Comparison of ENCODE assay signal across 24 cellular contexts in the genomic region with DNA sequence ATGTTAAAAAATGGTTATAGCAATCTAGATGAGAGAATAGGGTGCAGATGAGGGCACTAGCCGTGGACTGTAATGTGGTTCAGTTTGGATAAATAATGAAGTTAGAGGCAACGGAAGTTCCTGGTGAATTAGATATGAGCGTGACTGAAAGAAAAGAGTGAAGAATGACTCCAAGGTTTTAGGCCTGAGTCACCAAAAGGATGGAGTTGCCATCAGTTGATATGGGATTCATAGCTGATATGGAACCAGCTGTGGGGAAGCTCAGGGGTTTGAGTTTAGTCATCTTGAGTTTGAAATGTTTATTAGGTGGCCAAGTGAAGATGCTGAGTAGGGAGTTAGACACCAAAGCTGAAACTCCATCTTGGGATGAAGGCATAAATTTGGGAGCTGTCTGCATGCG.
DNase-seq lines count a peak whose midpoint lies in the region; ATAC-seq, FAIRE-seq and TF ChIP-seq lines count a peak whose summit lies in the region.
"Had no signal": no experiment of that assay in that cellular context is flagged by ENCODE, and none has a peak within 500 bp of the region (broad histone marks: within the 10 kb centered on the region; RNA-seq: fewer than 3 reads in every experiment).

No MANE protein-coding gene starts in this region.

- H4K20me1 ChIP-seq in KMS-11 (ENCODE audit: insufficient read depth) = no peaks in the 10 kb centered on the region

- H3K36me3 ChIP-seq in KMS-11 (ENCODE audit: insufficient read depth) (no peaks in the 10 kb centered on the region), rectal smooth muscle tissue (ENCODE audit: control insufficient read depth, insufficient read depth, low read length) (no peaks in the 10 kb centered on the region)
- H3K36me3 ChIP-seq: colonic mucosa, esophagus squamous epithelium, upper lobe of right lung had no signal

- H3K4me3 ChIP-seq in KMS-11 (IDR thresholded peaks at IDR 0.05; ENCODE audit: insufficient read depth, low read depth, low read length) = no peak overlapping the region
- H3K4me3 ChIP-seq in astrocyte of the spinal cord (ENCODE audit: low read depth, low read length) = no peak overlapping the region
- H3K4me3 ChIP-seq in rectal smooth muscle tissue (ENCODE audit: low read length) = no peak overlapping the region
- H3K4me3 ChIP-seq: colonic mucosa, esophagus squamous epithelium, upper lobe of right lung had no signal

- no peak for ATAC-seq in HG02938 (IDR thresholded peaks at IDR 0.05; ENCODE audit: unreplicated experiment)
- ATAC-seq: activated naive CD8-positive, alpha-beta T cell treated with anti-CD3 and anti-CD28 coated beads, Interleukin-2, amount 50 U/mL, for 24 hours; CD8-positive, alpha-beta T cell; HepG2; PC-3; upper lobe of right lung; WTC11 had no signal

- H3K79me2 ChIP-seq in KMS-11 (ENCODE audit: insufficient read depth, low read depth) = no peaks in the 10 kb centered on the region

- H3K4me1 ChIP-seq in KMS-11 (ENCODE audit: low read depth, poor library complexity, severe bottlenecking) = peaks cover 38% of the 10 kb centered on the region
- peaks cover 25% of the 10 kb centered on the region for H3K4me1 ChIP-seq in rectal smooth muscle tissue (ENCODE audit: control insufficient read depth, insufficient read depth, low read length)
- H3K4me1 ChIP-seq: colonic mucosa, upper lobe of right lung had no signal

- DNase-seq in EL = peak; percentile 72
- DNase-seq in astrocyte of the spinal cord (ENCODE audit: low read depth, low spot score) = peak; percentile 31
- DNase-seq in HT-29 (ENCODE audit: low spot score) = no peak
- DNase-seq in GM12891 (ENCODE audit: insufficient read length, low spot score) = no peak
- DNase-seq: activated CD4-positive, alpha-beta T cell treated with anti-CD3 and anti-CD28 coated beads, Interleukin-2, amount 50 U/mL, for 4 hours; activated effector memory CD4-positive, alpha-beta T cell treated with Interleukin-2 at 50 U/mL for 16 hours; activated naive CD8-positive, alpha-beta T cell treated with anti-CD3 and anti-CD28 coated beads, Interleukin-2, amount 50 U/mL, for 24 hours; CD8-positive, alpha-beta T cell; colonic mucosa; esophagus squamous epithelium; naive B cell; NCI-H2081; NCI-H446 treated with DMSO at 0.1 percent for 48 hours; nucleus accumbens; PC-3; retina; SHP77 treated with DMSO at 0.1 percent for 48 hours; upper lobe of right lung had no signal

- TF ChIP-seq CTCF in KMS-11 (conservative IDR thresholded peaks at IDR 0.05; ENCODE audit: low read depth, low read length) = no peak
- TF ChIP-seq CTCF in astrocyte of the spinal cord (IDR thresholded peaks at IDR 0.05; ENCODE audit: low read depth, low read length) = no peak

- in situ Hi-C loops in astrocyte of the spinal cord (cut with HindIII; ENCODE audit: low sequenced_read_pairs) = no loop called here

- H3K9ac ChIP-seq in KMS-11 = no peak overlapping the region
- no peak overlapping the region for H3K9ac ChIP-seq in rectal smooth muscle tissue (ENCODE audit: low read length)

- H3K27me3 ChIP-seq in KMS-11 (ENCODE audit: insufficient read depth, low read depth) = no peaks in the 10 kb centered on the region
- no peaks in the 10 kb centered on the region for H3K27me3 ChIP-seq in rectal smooth muscle tissue (ENCODE audit: control insufficient read depth, insufficient read depth, low read length)
- H3K27me3 ChIP-seq: colonic mucosa, esophagus squamous epithelium, upper lobe of right lung had no signal

- no peak for FAIRE-seq in GM12891 (lab: Jason Lieb, UNC)
- FAIRE-seq: bronchial epithelial cell, HepG2 had no signal

- H3K4me2 ChIP-seq in KMS-11 = peak overlapping the region; percentile 16; the same call in 1 of the 2 replicates

- TF ChIP-seq POLR2A in GM12891 (IDR thresholded peaks at IDR 0.05; ENCODE audit: low read depth, low read length) = no peak

- H3K27ac ChIP-seq in KMS-11 (no peak overlapping the region), rectal smooth muscle tissue (ENCODE audit: low read depth, low read length) (peak overlapping the region; percentile 12)
- H3K27ac ChIP-seq: colonic mucosa, upper lobe of right lung had no signal

- no peak overlapping the region for H2AFZ ChIP-seq in KMS-11 (ENCODE audit: low read depth)

TF ChIP-seq in GM12891, 5 proteins besides CTCF, POLR2A, EP300 and RAD21:
- no peak for TF ChIP-seq PAX5 (IDR thresholded peaks at IDR 0.05; ENCODE audit: insufficient read depth, low read length, severe bottlenecking)
- TF ChIP-seq SPI1 (IDR thresholded peaks at IDR 0.05; ENCODE audit: low read depth, low read length) = no peak
- no peak for TF ChIP-seq TAF1 (IDR thresholded peaks at IDR 0.05; ENCODE audit: low read depth, low read length)
- no peak for TF ChIP-seq POU2F2 (IDR thresholded peaks at IDR 0.05; ENCODE audit: low read depth, low read length)
TF ChIP-seq in GM12891: peak in this region for 0.

Comparison
In these comparisons a context has a peak if more than half of its experiments do, and no peak if none do; other contexts are left out.
1. DNase-seq: peak in EL (single experiment) and astrocyte of the spinal cord (single experiment); none in HT-29 (single experiment) and GM12891 (single experiment).